In genomic region chr9:137789295-137789895, GRCh38 we compare ENCODE assay signal across 20 cellular contexts.
DNase-seq lines count a peak whose midpoint lies in the region; ATAC-seq, FAIRE-seq and TF ChIP-seq lines count a peak whose summit lies in the region.
"Had no signal": no experiment of that assay in that cellular context is flagged by ENCODE, and none has a peak within 500 bp of the region (broad histone marks: within the 10 kb centered on the region; RNA-seq: fewer than 3 reads in every experiment).

No MANE protein-coding gene starts in this region.

- peaks cover 70% of the 10 kb centered on the region for H3K36me3 ChIP-seq in lower lobe of right lung
- peaks cover 12 to 15% of the 10 kb centered on the region in 2 donors for H3K36me3 ChIP-seq in small intestine (ENCODE audit: control insufficient read depth in 2 of 2, insufficient read depth in 2 of 2, low read length in 2 of 2)

- CTCF ChIA-PET in activated CD4-positive, alpha-beta memory T cell treated with anti-CD3 and anti-CD28 coated beads for 36 hours (lab: Charles Lee), result interaction anchor here (1.2 kb wide), 1 partner anchor 116 kb away, joined by 3 read pairs; no protein-coding TSS in a partner anchor

- no peak for ATAC-seq in activated T-cell treated with anti-CD3 and anti-CD28 coated beads, Interleukin-2, amount 50 U/mL, for 4 hours
- ATAC-seq in lower lobe of right lung (no peak), HG03135 (IDR thresholded peaks at IDR 0.05; ENCODE audit: unreplicated experiment) (no peak)
- ATAC-seq: activated CD4-positive, CD25-positive, alpha-beta regulatory T cell treated with anti-CD3 and anti-CD28 coated beads, Interleukin-2, amount 50 U/mL, for 24 hours had no signal

- no peak for DNase-seq in activated T-cell treated with anti-CD3 and anti-CD28 coated beads, Interleukin-2, amount 50 U/mL, for 24 hours
- DNase-seq in activated T-cell treated with anti-CD3 and anti-CD28 coated beads, Interleukin-2, amount 50 U/mL, for 4 hours, result no peak
- DNase-seq in chondrocyte (ENCODE audit: low spot score), result peak; percentile 32
- no peak for DNase-seq in lower lobe of right lung
- peak; percentile 65 for DNase-seq in small intestine
- DNase-seq in activated CD4-positive, alpha-beta memory T cell treated with anti-CD3 and anti-CD28 coated beads for 36 hours, result no peak
- DNase-seq in hippocampal formation (lab: John Stamatoyannopoulos, UW), result no peak
- DNase-seq: activated naive CD8-positive, alpha-beta T cell treated with anti-CD3 and anti-CD28 coated beads for 36 hours; DND-41; Kasumi-1; left cardiac atrium; NCI-H1048; NCI-H1930; NCI-H226; NCI-H748 treated with DMSO at 0.1 percent for 48 hours had no signal

- H3K27ac ChIP-seq in lower lobe of right lung (peak overlapping the region; percentile 47), small intestine (ENCODE audit: low read depth in 1 of 2, low read length in 1 of 2) (peak overlapping the region; percentile 80 to 96)

- peak overlapping the region; percentile 44 for H3K27ac Mint-ChIP-seq in activated T-cell treated with anti-CD3 and anti-CD28 coated beads, Interleukin-2, amount 50 U/mL, for 24 hours
- peak overlapping the region; percentile 27 for H3K27ac Mint-ChIP-seq in chondrocyte (ENCODE audit: unreplicated experiment)
- H3K27ac Mint-ChIP-seq in activated CD4-positive, alpha-beta memory T cell treated with anti-CD3 and anti-CD28 coated beads for 36 hours, result no peak overlapping the region
- H3K27ac Mint-ChIP-seq: activated naive CD8-positive, alpha-beta T cell treated with anti-CD3 and anti-CD28 coated beads for 36 hours; activated T-helper 1 cell treated with anti-CD3 and anti-CD28 coated beads, Interleukin-12 subunit alpha, Interleukin-12 subunit beta, Interleukin-2, Interleukin-4 antibody, amounts not matched to agents 30 ng/mL and 10 ng/mL and 1 ng/mL, durations not matched to agents 14 hours and 24 hours and 36 hours; type B pancreatic cell had no signal

- H3K4me3 ChIP-seq in lower lobe of right lung (no peak overlapping the region), small intestine (ENCODE audit: low read depth in 1 of 2, low read length in 2 of 2) (peak overlapping the region in 1 of 2 donors; percentile 14)

- no peaks in the 10 kb centered on the region for H3K27me3 Mint-ChIP-seq in activated T-cell treated with anti-CD3 and anti-CD28 coated beads, Interleukin-2, amount 50 U/mL, for 24 hours
- H3K27me3 Mint-ChIP-seq in activated T-cell treated with anti-CD3 and anti-CD28 coated beads, Interleukin-2, amount 50 U/mL, for 4 hours (ENCODE audit: low read depth), result no peaks in the 10 kb centered on the region
- H3K27me3 Mint-ChIP-seq in chondrocyte (ENCODE audit: low read depth), result no peaks in the 10 kb centered on the region
- H3K27me3 Mint-ChIP-seq in activated CD4-positive, alpha-beta memory T cell treated with anti-CD3 and anti-CD28 coated beads for 36 hours, result no peaks in the 10 kb centered on the region
- H3K27me3 Mint-ChIP-seq: activated naive CD8-positive, alpha-beta T cell treated with anti-CD3 and anti-CD28 coated beads for 36 hours; type B pancreatic cell had no signal

- no peak overlapping the region for H3K4me3 Mint-ChIP-seq in activated T-cell treated with anti-CD3 and anti-CD28 coated beads, Interleukin-2, amount 50 U/mL, for 24 hours
- no peak overlapping the region for H3K4me3 Mint-ChIP-seq in activated T-cell treated with anti-CD3 and anti-CD28 coated beads, Interleukin-2, amount 50 U/mL, for 4 hours
- H3K4me3 Mint-ChIP-seq in chondrocyte (ENCODE audit: unreplicated experiment), result no peak overlapping the region
- H3K4me3 Mint-ChIP-seq in activated CD4-positive, alpha-beta memory T cell treated with anti-CD3 and anti-CD28 coated beads for 36 hours, result no peak overlapping the region
- H3K4me3 Mint-ChIP-seq: activated naive CD8-positive, alpha-beta T cell treated with anti-CD3 and anti-CD28 coated beads for 36 hours; activated T-helper 1 cell treated with anti-CD3 and anti-CD28 coated beads, Interleukin-12 subunit alpha, Interleukin-12 subunit beta, Interleukin-2, Interleukin-4 antibody, amounts not matched to agents 30 ng/mL and 10 ng/mL and 1 ng/mL, durations not matched to agents 14 hours and 24 hours and 36 hours; type B pancreatic cell had no signal

- POLR2A ChIA-PET in activated CD4-positive, alpha-beta memory T cell treated with anti-CD3 and anti-CD28 coated beads for 36 hours (lab: Charles Lee), result no interaction called here

- H3K4me1 Mint-ChIP-seq in activated T-cell treated with anti-CD3 and anti-CD28 coated beads, Interleukin-2, amount 50 U/mL, for 24 hours (ENCODE audit: low read depth), result peaks cover 3% of the 10 kb centered on the region
- H3K4me1 Mint-ChIP-seq in activated T-cell treated with anti-CD3 and anti-CD28 coated beads, Interleukin-2, amount 50 U/mL, for 4 hours (ENCODE audit: low read depth), result peaks cover 3% of the 10 kb centered on the region
- peaks cover 9% of the 10 kb centered on the region for H3K4me1 Mint-ChIP-seq in chondrocyte (ENCODE audit: low read depth)
- H3K4me1 Mint-ChIP-seq in activated CD4-positive, alpha-beta memory T cell treated with anti-CD3 and anti-CD28 coated beads for 36 hours (ENCODE audit: low read depth), result peaks cover 5% of the 10 kb centered on the region
- H3K4me1 Mint-ChIP-seq: activated naive CD8-positive, alpha-beta T cell treated with anti-CD3 and anti-CD28 coated beads for 36 hours had no signal

- 47 to 84% (median 52%) methylated on average over 15 to 20 of the region's 20 CpGs for WGBS in small intestine, 3 donors

- no peaks in the 10 kb centered on the region for H3K4me1 ChIP-seq in lower lobe of right lung
- no peaks in the 10 kb centered on the region for H3K4me1 ChIP-seq in small intestine (ENCODE audit: control insufficient read depth in 2 of 2, insufficient read depth in 1 of 2, low read depth in 1 of 2, low read length in 1 of 2)

- H3K9me3 ChIP-seq in lower lobe of right lung (no peaks in the 10 kb centered on the region), small intestine (ENCODE audit: control insufficient read depth, low read depth) (no peaks in the 10 kb centered on the region)

- no peaks in the 10 kb centered on the region for H3K9me3 Mint-ChIP-seq in activated T-cell treated with anti-CD3 and anti-CD28 coated beads, Interleukin-2, amount 50 U/mL, for 24 hours
- no peaks in the 10 kb centered on the region for H3K9me3 Mint-ChIP-seq in activated T-cell treated with anti-CD3 and anti-CD28 coated beads, Interleukin-2, amount 50 U/mL, for 4 hours
- H3K9me3 Mint-ChIP-seq in chondrocyte (ENCODE audit: low read depth), result no peaks in the 10 kb centered on the region
- no peaks in the 10 kb centered on the region for H3K9me3 Mint-ChIP-seq in activated CD4-positive, alpha-beta memory T cell treated with anti-CD3 and anti-CD28 coated beads for 36 hours
- H3K9me3 Mint-ChIP-seq: activated naive CD8-positive, alpha-beta T cell treated with anti-CD3 and anti-CD28 coated beads for 36 hours; activated T-helper 1 cell treated with anti-CD3 and anti-CD28 coated beads, Interleukin-12 subunit alpha, Interleukin-12 subunit beta, Interleukin-2, Interleukin-4 antibody, amounts not matched to agents 30 ng/mL and 10 ng/mL and 1 ng/mL, durations not matched to agents 14 hours and 24 hours and 36 hours; type B pancreatic cell had no signal

- intact Hi-C loops in lower lobe of right lung (cut with DNase I), result no loop called here
- intact Hi-C loops in activated CD4-positive, alpha-beta memory T cell treated with anti-CD3 and anti-CD28 coated beads for 36 hours (cut with micrococcal nuclease), result no loop called here

- TF ChIP-seq CTCF in chondrocyte (IDR thresholded peaks at IDR 0.05), result no peak
- TF ChIP-seq CTCF in lower lobe of right lung (IDR thresholded peaks at IDR 0.05), result no peak

- H3K36me3 Mint-ChIP-seq in activated T-cell treated with anti-CD3 and anti-CD28 coated beads, Interleukin-2, amount 50 U/mL, for 24 hours (ENCODE audit: low read depth), result peaks cover 56% of the 10 kb centered on the region
- peaks cover 38% of the 10 kb centered on the region for H3K36me3 Mint-ChIP-seq in activated T-cell treated with anti-CD3 and anti-CD28 coated beads, Interleukin-2, amount 50 U/mL, for 4 hours (ENCODE audit: insufficient read depth)
- H3K36me3 Mint-ChIP-seq in chondrocyte (ENCODE audit: low read depth), result peaks cover 31% of the 10 kb centered on the region
- peaks cover 30% of the 10 kb centered on the region for H3K36me3 Mint-ChIP-seq in activated CD4-positive, alpha-beta memory T cell treated with anti-CD3 and anti-CD28 coated beads for 36 hours

- H3K27me3 ChIP-seq in lower lobe of right lung (ENCODE audit: low read depth) (no peaks in the 10 kb centered on the region), small intestine (ENCODE audit: control insufficient read depth in 2 of 2, insufficient read depth in 2 of 2, low read length in 2 of 2) (no peaks in the 10 kb centered on the region)

- no peak for FAIRE-seq in small intestine (lab: Jason Lieb, UNC)
- FAIRE-seq: HTR-8/SVneo had no signal

Comparison
In these comparisons a context has a peak if more than half of its experiments do, and no peak if none do; other contexts are left out.
1. DNase-seq: peak in chondrocyte (single experiment) and small intestine (single experiment); none in activated T-cell treated with anti-CD3 and anti-CD28 coated beads, Interleukin-2, amount 50 U/mL, for 24 hours (single experiment), activated T-cell treated with anti-CD3 and anti-CD28 coated beads, Interleukin-2, amount 50 U/mL, for 4 hours (single experiment), lower lobe of right lung (single experiment), activated CD4-positive, alpha-beta memory T cell treated with anti-CD3 and anti-CD28 coated beads for 36 hours (single experiment) and hippocampal formation (0 of 2).